ENCODE assay signal across 1 cellular context in genomic region chr3:47250309-47251060, GRCh38.
TF ChIP-seq lines count a peak whose summit lies in the region.

No MANE protein-coding gene starts in this region.

TF ChIP-seq in H1, 55 proteins besides CTCF, POLR2A, EP300 and RAD21 (continued from another document):
- TF ChIP-seq TAF7 (optimal IDR thresholded peaks at IDR 0.05; ENCODE audit: borderline replicate concordance, low read depth, low read length) (no peak), MAFK (IDR thresholded peaks at IDR 0.05; ENCODE audit: low read depth, low read length) (no peak), GABPA (IDR thresholded peaks at IDR 0.05; ENCODE audit: borderline replicate concordance, insufficient read depth, low read length) (no peak), HDAC2 (IDR thresholded peaks at IDR 0.05; ENCODE audit: borderline replicate concordance in 1 of 2, low read depth in 2 of 2, low read length in 2 of 2) (no peak), TEAD4 (IDR thresholded peaks at IDR 0.05; ENCODE audit: low read depth, low read length) (no peak), ASH2L (IDR thresholded peaks at IDR 0.05; ENCODE audit: low read length) (no peak), CTBP2 (IDR thresholded peaks at IDR 0.05; ENCODE audit: borderline replicate concordance, insufficient read depth, insufficient read length, low read length) (no peak), CHD7 (IDR thresholded peaks at IDR 0.05; ENCODE audit: insufficient replicate concordance, low read length) (no peak), TBP (IDR thresholded peaks at IDR 0.05; ENCODE audit: low read depth, low read length) (no peak), ZNF274 (IDR thresholded peaks at IDR 0.05; ENCODE audit: borderline replicate concordance, extremely low read depth, low read length) (no peak), SAP30 (IDR thresholded peaks at IDR 0.05; ENCODE audit: insufficient read depth, insufficient replicate concordance, low read length) (no peak), KDM1A (IDR thresholded peaks at IDR 0.05; ENCODE audit: borderline replicate concordance, low read length) (no peak), ATF2 (IDR thresholded peaks at IDR 0.05; ENCODE audit: low read length) (no peak), POU5F1 (IDR thresholded peaks at IDR 0.05; ENCODE audit: low read depth, low read length) (no peak), CREB1 (IDR thresholded peaks at IDR 0.05) (no peak), MAX (IDR thresholded peaks at IDR 0.05) (no peak), EZH2 (IDR thresholded peaks at IDR 0.05; ENCODE audit: low read depth, low read length, severe bottlenecking) (no peak)
TF ChIP-seq in H1: peak in this region for 0.
